In the genomic region with DNA sequence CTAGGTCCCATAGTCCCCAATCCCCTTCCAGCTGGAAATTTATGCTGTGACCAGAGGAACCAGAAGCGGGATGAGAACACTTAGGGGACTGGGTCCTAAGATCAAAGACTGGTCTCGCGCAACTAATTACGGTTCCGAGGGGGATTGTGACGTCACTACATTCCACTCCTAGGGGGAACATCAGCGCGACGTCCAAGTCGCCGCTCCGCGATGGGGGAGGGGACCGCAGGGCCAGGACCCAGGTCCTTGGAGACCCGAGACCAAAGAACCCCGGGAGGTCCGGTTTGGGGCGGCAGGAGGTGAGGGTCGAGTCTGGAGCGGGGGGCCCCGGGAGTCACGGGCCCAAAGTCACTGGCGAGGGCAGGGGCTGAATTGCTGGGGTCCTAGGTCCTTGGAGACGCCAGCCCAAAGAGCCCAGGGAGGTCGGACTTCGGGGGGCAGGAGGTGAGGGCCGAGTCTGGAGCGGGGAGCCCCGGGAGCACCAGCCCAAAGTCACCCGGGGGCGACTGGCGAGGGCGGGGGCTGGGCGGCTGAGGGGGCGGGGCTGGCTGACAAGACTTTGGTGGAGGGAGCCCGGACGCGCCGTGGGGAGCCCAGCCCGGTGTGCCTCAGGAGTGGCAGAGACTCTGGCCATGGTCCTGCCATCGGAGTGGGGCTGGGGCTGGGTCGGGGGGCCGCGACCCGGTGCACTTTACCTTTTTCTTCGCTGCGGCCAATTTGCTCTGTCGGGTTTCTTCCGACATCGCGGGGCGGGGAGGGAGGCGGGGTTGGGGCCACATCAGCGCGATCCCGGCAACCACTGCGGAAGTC, we compare ENCODE assay signal across 8 cellular contexts.
DNase-seq lines count a peak whose midpoint lies in the region; ATAC-seq and TF ChIP-seq lines count a peak whose summit lies in the region.

A gene with protein sequence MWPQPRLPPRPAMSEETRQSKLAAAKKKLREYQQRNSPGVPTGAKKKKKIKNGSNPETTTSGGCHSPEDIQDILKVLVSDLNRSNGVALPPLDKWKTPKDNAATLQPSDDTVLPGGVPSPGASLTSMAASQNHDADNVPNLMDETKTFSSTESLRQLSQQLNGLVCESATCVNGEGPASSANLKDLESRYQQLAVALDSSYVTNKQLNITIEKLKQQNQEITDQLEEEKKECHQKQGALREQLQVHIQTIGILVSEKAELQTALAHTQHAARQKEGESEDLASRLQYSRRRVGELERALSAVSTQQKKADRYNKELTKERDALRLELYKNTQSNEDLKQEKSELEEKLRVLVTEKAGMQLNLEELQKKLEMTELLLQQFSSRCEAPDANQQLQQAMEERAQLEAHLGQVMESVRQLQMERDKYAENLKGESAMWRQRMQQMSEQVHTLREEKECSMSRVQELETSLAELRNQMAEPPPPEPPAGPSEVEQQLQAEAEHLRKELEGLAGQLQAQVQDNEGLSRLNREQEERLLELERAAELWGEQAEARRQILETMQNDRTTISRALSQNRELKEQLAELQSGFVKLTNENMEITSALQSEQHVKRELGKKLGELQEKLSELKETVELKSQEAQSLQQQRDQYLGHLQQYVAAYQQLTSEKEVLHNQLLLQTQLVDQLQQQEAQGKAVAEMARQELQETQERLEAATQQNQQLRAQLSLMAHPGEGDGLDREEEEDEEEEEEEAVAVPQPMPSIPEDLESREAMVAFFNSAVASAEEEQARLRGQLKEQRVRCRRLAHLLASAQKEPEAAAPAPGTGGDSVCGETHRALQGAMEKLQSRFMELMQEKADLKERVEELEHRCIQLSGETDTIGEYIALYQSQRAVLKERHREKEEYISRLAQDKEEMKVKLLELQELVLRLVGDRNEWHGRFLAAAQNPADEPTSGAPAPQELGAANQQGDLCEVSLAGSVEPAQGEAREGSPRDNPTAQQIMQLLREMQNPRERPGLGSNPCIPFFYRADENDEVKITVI (minus strand): TSS at position 810 of the 810 bp plus-strand sequence. CDS start 31 bp downstream, at position 779.

- H3K9me3 Mint-ChIP-seq in nephron, result no peaks in the 10 kb centered on the region

- peak within 1 kb of the TSS; percentile 96 to 98 (median 98) for H3K4me3 Mint-ChIP-seq in nephron

- ATAC-seq in GM19395 (IDR thresholded peaks at IDR 0.05; ENCODE audit: unreplicated experiment) (peak; percentile 65), HG03439 (IDR thresholded peaks at IDR 0.05; ENCODE audit: unreplicated experiment) (peak; percentile 56)

- peaks cover 23% of the 10 kb centered on the region for H3K36me3 Mint-ChIP-seq in nephron (ENCODE audit: low read depth)

- H3K4me3 ChIP-seq in WI38 (ENCODE audit: low read depth, low read length), result peak within 1 kb of the TSS; percentile 99
- peak within 1 kb of the TSS; percentile 98 for H3K4me3 ChIP-seq in fibroblast of pulmonary artery (replicated peaks; ENCODE audit: low read depth, low read length)

- DNase-seq in EH (ENCODE audit: low read depth) (peak; percentile 77), fibroblast of pulmonary artery (ENCODE audit: low read depth) (peak; percentile 72), NCI-H446 treated with DMSO at 0.1 percent for 48 hours (lab: John Stamatoyannopoulos, UW) (no peak), GOT3 (lab: John Stamatoyannopoulos, UW) (no peak)

- peaks cover 4% of the 10 kb centered on the region for H3K27me3 Mint-ChIP-seq in nephron (ENCODE audit: low read depth)

- no peak for TF ChIP-seq CTCF in WI38 (IDR thresholded peaks at IDR 0.05; ENCODE audit: low read depth, low read length)
- no peak for TF ChIP-seq CTCF in fibroblast of pulmonary artery (IDR thresholded peaks at IDR 0.05; ENCODE audit: low read length, missing control alignments)
- TF ChIP-seq CTCF in nephron (IDR thresholded peaks at IDR 0.05; ENCODE audit: unreplicated experiment in 3 of 3), result no peak

- H3K27ac Mint-ChIP-seq in nephron, result peak within 1 kb of the TSS; percentile 92 to 97 (median 96)

- H3K4me1 Mint-ChIP-seq in nephron, result peaks cover 39% of the 10 kb centered on the region

Comparison
In these comparisons a context has a peak if more than half of its experiments do, and no peak if none do; other contexts are left out.
1. DNase-seq: peak in EH (single experiment) and fibroblast of pulmonary artery (single experiment); none in NCI-H446 treated with DMSO at 0.1 percent for 48 hours (single experiment) and GOT3 (single experiment).